ENCODE assay signal across 19 cellular contexts in the genomic region with DNA sequence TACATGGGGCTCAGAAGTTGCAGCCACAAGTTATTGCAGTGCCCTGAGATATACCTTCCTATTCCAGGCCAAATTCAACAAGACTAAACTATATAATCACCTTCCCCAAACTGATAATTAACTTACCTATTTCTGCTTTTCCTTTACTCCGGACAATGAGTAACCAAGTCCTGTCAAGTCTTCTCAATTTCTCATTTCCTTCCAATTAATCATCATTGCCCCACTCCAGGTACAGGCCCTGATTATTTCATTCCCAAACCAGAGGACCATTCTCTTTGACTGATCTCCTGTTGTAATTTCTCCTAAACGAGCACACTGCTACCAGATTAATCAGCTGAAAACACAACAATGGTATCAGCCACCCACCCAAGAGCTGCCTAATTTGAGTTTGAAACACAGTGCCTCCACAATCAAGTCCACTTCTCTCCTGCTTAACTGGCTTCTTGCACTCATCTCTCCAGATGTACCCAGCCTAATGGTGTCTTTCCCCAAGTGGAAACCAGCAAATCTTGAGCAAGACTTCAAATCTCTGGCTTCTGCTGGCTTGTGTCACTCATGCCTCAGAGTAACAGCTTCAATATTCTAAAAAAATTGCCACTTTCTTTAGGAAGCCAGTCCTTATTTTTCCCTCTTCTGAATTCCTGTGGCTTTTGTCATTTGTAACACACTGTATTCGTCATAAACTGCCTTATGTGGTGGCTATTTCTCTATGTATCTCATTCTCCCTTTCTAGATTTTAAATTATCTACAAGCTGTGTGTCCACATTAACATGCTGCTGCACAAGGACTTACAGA.
DNase-seq lines count a peak whose midpoint lies in the region; ATAC-seq, FAIRE-seq and TF ChIP-seq lines count a peak whose summit lies in the region.
"Had no signal": no experiment of that assay in that cellular context is flagged by ENCODE, and none has a peak within 500 bp of the region (broad histone marks: within the 10 kb centered on the region; RNA-seq: fewer than 3 reads in every experiment).

No MANE protein-coding gene starts in this region.

- H3K4me3 Mint-ChIP-seq in activated CD8-positive, alpha-beta T cell treated with anti-CD3 and anti-CD28 coated beads, Interleukin-2, amount 10 ng/mL, durations not matched to agents 7 days and 5 days: no peak overlapping the region
- H3K4me3 Mint-ChIP-seq: activated B cell treated with CpG ODN at 0.5 μM for 24 hours, IgD-negative memory B cell had no signal

- H3K4me1 ChIP-seq in RWPE2 (ENCODE audit: insufficient read depth, poor library complexity, severe bottlenecking): peaks cover 66% of the 10 kb centered on the region
- peaks cover 12% of the 10 kb centered on the region for H3K4me1 ChIP-seq in fibroblast of lung (ENCODE audit: control insufficient read depth, extremely low read depth, insufficient read depth, low read length)

- H3K4me2 ChIP-seq in fibroblast of lung (ENCODE audit: extremely low read depth, insufficient read depth, low read length): peak overlapping the region; percentile 41
- H3K4me2 ChIP-seq: BLaER1 treated with 17β-estradiol and CSF1 and Interleukin-3, amounts not matched to agents 10 nM and 100 nM had no signal

- TF ChIP-seq POLR2A in H54 (IDR thresholded peaks at IDR 0.05; ENCODE audit: low read depth, low read length): no peak

- no peak overlapping the region for H2AFZ ChIP-seq in fibroblast of lung (ENCODE audit: low read length)

- peaks cover 59% of the 10 kb centered on the region for H3K36me3 Mint-ChIP-seq in activated CD8-positive, alpha-beta T cell treated with anti-CD3 and anti-CD28 coated beads, Interleukin-2, amount 10 ng/mL, durations not matched to agents 7 days and 5 days (ENCODE audit: low read depth)

- H3K4me3 ChIP-seq in RWPE2 (ENCODE audit: severe bottlenecking) (no peak overlapping the region), fibroblast of lung (replicated peaks in 1 of 4; ENCODE audit: control extremely low read depth in 1 of 4, insufficient read depth in 1 of 4, low read depth in 3 of 4, low read length in 4 of 4) (no peak overlapping the region)
- H3K4me3 ChIP-seq: BLaER1 treated with 17β-estradiol and CSF1 and Interleukin-3, amounts not matched to agents 10 nM and 100 nM had no signal

- no peaks in the 10 kb centered on the region for H3K27me3 ChIP-seq in RWPE2 (ENCODE audit: insufficient read depth, poor library complexity, severe bottlenecking)
- no peaks in the 10 kb centered on the region for H3K27me3 ChIP-seq in fibroblast of lung (ENCODE audit: control insufficient read depth, insufficient read depth, low read length)
- H3K27me3 ChIP-seq: BLaER1 treated with 17β-estradiol and CSF1 and Interleukin-3, amounts not matched to agents 10 nM and 100 nM had no signal

- DNase-seq in ACHN (peak; percentile 54), H54 (ENCODE audit: insufficient read length, low spot score) (no peak), RWPE2 (ENCODE audit: low spot score) (no peak), fibroblast of lung (ENCODE audit: low read depth in 2 of 2) (peak; percentile 31 to 73), GM20000 (ENCODE audit: low spot score) (no peak), Kasumi-1 (lab: John Stamatoyannopoulos, UW) (no peak)
- DNase-seq in activated CD8-positive, alpha-beta T cell treated with anti-CD3 and anti-CD28 coated beads, Interleukin-2, amount 10 ng/mL, durations not matched to agents 7 days and 5 days: no peak
- DNase-seq: activated B cell treated with CpG ODN at 0.5 μM for 24 hours; activated T-cell treated with anti-CD3 and anti-CD28 coated beads, Interleukin-2, amount 50 U/mL, for 48 hours; effector CD4-positive, alpha-beta T cell; glutamatergic neuron; H7; NCI-H2081; retina; stimulated activated CD4-positive, alpha-beta T cell treated with anti-CD3 and anti-CD28 coated beads, Interleukin-4, amount 100 ng/mL, for 24 hours; stimulated activated naive CD4-positive, alpha-beta T cell treated with Interleukin-2 at 50 U/mL for 16 hours had no signal

- FAIRE-seq in H54 (lab: Jason Lieb, UNC): peak; percentile 93

- no peaks in the 10 kb centered on the region for H3K27me3 Mint-ChIP-seq in activated CD8-positive, alpha-beta T cell treated with anti-CD3 and anti-CD28 coated beads, Interleukin-2, amount 10 ng/mL, durations not matched to agents 7 days and 5 days (ENCODE audit: low read depth)
- H3K27me3 Mint-ChIP-seq: activated B cell treated with CpG ODN at 0.5 μM for 24 hours, IgD-negative memory B cell had no signal

- CTCF ChIA-PET in activated CD8-positive, alpha-beta T cell treated with anti-CD3 and anti-CD28 coated beads, Interleukin-2, amount 10 ng/mL, durations not matched to agents 7 days and 5 days (lab: Charles Lee): interaction anchor here (1.1 kb wide), 1 partner anchor 9 kb away, joined by 3 read pairs; no protein-coding TSS in a partner anchor

- H3K9me3 Mint-ChIP-seq in activated CD8-positive, alpha-beta T cell treated with anti-CD3 and anti-CD28 coated beads, Interleukin-2, amount 10 ng/mL, durations not matched to agents 7 days and 5 days (ENCODE audit: insufficient read depth): no peaks in the 10 kb centered on the region
- H3K9me3 Mint-ChIP-seq: activated B cell treated with CpG ODN at 0.5 μM for 24 hours had no signal

- no peaks in the 10 kb centered on the region for H4K20me1 ChIP-seq in fibroblast of lung (ENCODE audit: control insufficient read depth, extremely low read depth, insufficient read depth, low read length)
- H4K20me1 ChIP-seq: BLaER1 treated with 17β-estradiol and CSF1 and Interleukin-3, amounts not matched to agents 10 nM and 100 nM had no signal

- H3K36me3 ChIP-seq in RWPE2 (ENCODE audit: low read depth) (peaks cover 12% of the 10 kb centered on the region), fibroblast of lung (ENCODE audit: control insufficient read depth, insufficient read depth, low read length) (no peaks in the 10 kb centered on the region)

- peak; percentile 84 for ATAC-seq in RWPE2 (ENCODE audit: low read depth)
- no peak for ATAC-seq in HG03159 (IDR thresholded peaks at IDR 0.05; ENCODE audit: unreplicated experiment)
- ATAC-seq in activated CD8-positive, alpha-beta T cell treated with anti-CD3 and anti-CD28 coated beads, Interleukin-2, amount 10 ng/mL, durations not matched to agents 7 days and 5 days: no peak

- H3K4me1 Mint-ChIP-seq in activated CD8-positive, alpha-beta T cell treated with anti-CD3 and anti-CD28 coated beads, Interleukin-2, amount 10 ng/mL, durations not matched to agents 7 days and 5 days (ENCODE audit: low read depth): peaks cover 26% of the 10 kb centered on the region

- H3K9me3 ChIP-seq in RWPE2 (ENCODE audit: severe bottlenecking): no peaks in the 10 kb centered on the region
- H3K9me3 ChIP-seq in fibroblast of lung (ENCODE audit: control insufficient read depth, insufficient read depth, low read depth, low read length): no peaks in the 10 kb centered on the region

- in situ Hi-C loops in ACHN (cut with HindIII; ENCODE audit: low pct_ligation_motif_present, low pct_unique_long_range_greater_than_20kb, low sequenced_read_pairs): no loop called here

- no peak overlapping the region for H3K27ac Mint-ChIP-seq in activated CD8-positive, alpha-beta T cell treated with anti-CD3 and anti-CD28 coated beads, Interleukin-2, amount 10 ng/mL, durations not matched to agents 7 days and 5 days
- H3K27ac Mint-ChIP-seq: activated B cell treated with CpG ODN at 0.5 μM for 24 hours had no signal

- TF ChIP-seq CTCF in RWPE2 (IDR thresholded peaks at IDR 0.05; ENCODE audit: poor library complexity, severe bottlenecking) (no peak), fibroblast of lung (conservative IDR thresholded peaks at IDR 0.05 in 1 of 2, IDR thresholded peaks at IDR 0.05 in 1 of 2; ENCODE audit: low read depth in 1 of 2, low read length in 2 of 2) (no peak), GM20000 (IDR thresholded peaks at IDR 0.05; ENCODE audit: extremely low read depth, missing control alignments) (no peak)

- POLR2A ChIA-PET in activated CD8-positive, alpha-beta T cell treated with anti-CD3 and anti-CD28 coated beads, Interleukin-2, amount 10 ng/mL, durations not matched to agents 7 days and 5 days (lab: Charles Lee): no interaction called here

- H3K27ac ChIP-seq in RWPE2 (ENCODE audit: poor library complexity, severe bottlenecking): peak overlapping the region; percentile 97
- peak overlapping the region; percentile 46 for H3K27ac ChIP-seq in fibroblast of lung (ENCODE audit: insufficient read depth, low read length)
- H3K27ac ChIP-seq: BLaER1 treated with 17β-estradiol and CSF1 and Interleukin-3, amounts not matched to agents 10 nM and 100 nM had no signal

- H3K9ac ChIP-seq in fibroblast of lung (ENCODE audit: insufficient read depth, low read length): no peak overlapping the region
- H3K9ac ChIP-seq: BLaER1 treated with 17β-estradiol and CSF1 and Interleukin-3, amounts not matched to agents 10 nM and 100 nM had no signal

- peaks cover 37% of the 10 kb centered on the region for H3K79me2 ChIP-seq in fibroblast of lung (ENCODE audit: control insufficient read depth, insufficient read depth, low read length)

Comparison
In these comparisons a context has a peak if more than half of its experiments do, and no peak if none do; other contexts are left out.
1. DNase-seq: peak in ACHN (single experiment) and fibroblast of lung (2 of 2); none in H54 (single experiment), RWPE2 (single experiment), GM20000 (single experiment), Kasumi-1 (0 of 2) and activated CD8-positive, alpha-beta T cell treated with anti-CD3 and anti-CD28 coated beads, Interleukin-2, amount 10 ng/mL, durations not matched to agents 7 days and 5 days (single experiment).